17 cellular contexts compared by ENCODE assay signal in the genomic region with DNA sequence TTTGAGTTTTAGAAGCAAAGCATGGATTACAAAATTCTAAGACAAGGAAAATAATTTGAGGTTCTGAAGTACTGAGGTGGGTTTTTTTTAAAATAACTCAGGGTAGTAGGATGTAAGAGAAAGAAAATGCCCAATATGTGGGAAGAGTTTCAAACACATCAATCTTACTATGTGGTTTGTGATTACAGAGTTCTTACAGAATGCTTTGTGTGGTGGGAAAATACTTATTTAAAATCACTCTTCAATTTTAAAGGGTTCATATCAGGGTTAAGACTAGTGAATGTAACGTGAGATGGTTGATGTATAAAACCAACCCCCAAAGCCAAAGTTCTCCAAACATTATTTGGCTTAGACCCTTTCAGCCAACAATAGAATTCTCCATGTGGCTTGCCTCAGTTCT.
"Had no signal": no experiment of that assay in that cellular context is flagged by ENCODE, and none has a peak within 500 bp of the region (broad histone marks: within the 10 kb centered on the region; RNA-seq: fewer than 3 reads in every experiment).

No MANE protein-coding gene starts in this region.

- H3K4me3 Mint-ChIP-seq: activated T-helper 1 cell treated with anti-CD3 and anti-CD28 coated beads, Interleukin-12 subunit alpha, Interleukin-12 subunit beta, Interleukin-2, Interleukin-4 antibody, amounts not matched to agents 30 ng/mL and 10 ng/mL and 1 ng/mL, durations not matched to agents 14 hours and 24 hours and 36 hours; type B pancreatic cell had no signal

- H3K27ac Mint-ChIP-seq: activated T-helper 1 cell treated with anti-CD3 and anti-CD28 coated beads, Interleukin-12 subunit alpha, Interleukin-12 subunit beta, Interleukin-2, Interleukin-4 antibody, amounts not matched to agents 30 ng/mL and 10 ng/mL and 1 ng/mL, durations not matched to agents 14 hours and 24 hours and 36 hours; type B pancreatic cell had no signal

- H3K4me3 ChIP-seq: breast epithelium, dorsolateral prefrontal cortex, mucosa of descending colon, spleen had no signal

- H3K36me3 Mint-ChIP-seq: type B pancreatic cell had no signal

- ATAC-seq: left lobe of liver, mucosa of descending colon, sciatic nerve had no signal

- DNase-seq: activated CD4-positive, alpha-beta T cell treated with anti-CD3 and anti-CD28 coated beads, Interleukin-2, amount 50 U/mL, for 4 hours; activated CD4-positive, CD25-positive, alpha-beta regulatory T cell treated with anti-CD3 and anti-CD28 coated beads, Interleukin-2, amount 50 U/mL, for 72 hours; activated naive CD4-positive, alpha-beta T cell treated with Interleukin-2 at 50 U/mL for 16 hours; amniotic stem cell; dorsolateral prefrontal cortex; glutamatergic neuron; mucosa of descending colon; spleen; stimulated activated CD4-positive, alpha-beta T cell treated with anti-CD3 and anti-CD28 coated beads, Interleukin-1b, Interleukin-23, amount 100 ng/mL, for 48 hours; stimulated activated naive CD4-positive, alpha-beta T cell; SW 1271; T-helper 9 cell had no signal

- H3K27me3 Mint-ChIP-seq: type B pancreatic cell had no signal
